ENCODE assay signal across 16 cellular contexts in genomic region chr4:131006388-131006787, GRCh38.
DNase-seq lines count a peak whose midpoint lies in the region; ATAC-seq and TF ChIP-seq lines count a peak whose summit lies in the region.
"Had no signal": no experiment of that assay in that cellular context is flagged by ENCODE, and none has a peak within 500 bp of the region (broad histone marks: within the 10 kb centered on the region; RNA-seq: fewer than 3 reads in every experiment).

No MANE protein-coding gene starts in this region.

- DNase-seq in A673 (ENCODE audit: low spot score), result peak; percentile 16
- no peak for DNase-seq in H9
- DNase-seq in mesendoderm, result peak; percentile 1
- no peak for DNase-seq in DMS79 treated with DMSO at 0.1 percent for 48 hours (lab: John Stamatoyannopoulos, UW)
- DNase-seq in endodermal cell, result no peak
- DNase-seq: ACHN; CD4-positive, alpha-beta memory T cell; DMS79; EL; GOT3; HFFc6 had no signal

- H3K27ac Mint-ChIP-seq in H9 (no peak overlapping the region), endodermal cell (no peak overlapping the region)
- H3K27ac Mint-ChIP-seq: CD4-positive, alpha-beta memory T cell; HFFc6 had no signal

- H3K56ac ChIP-seq in H9 (ENCODE audit: insufficient read length, low read depth, low read length) (no peak overlapping the region), mesendoderm (ENCODE audit: low read length) (no peak overlapping the region)

- no peak overlapping the region for H2BK5ac ChIP-seq in H9 (ENCODE audit: insufficient read length, low read length)
- no peak overlapping the region for H2BK5ac ChIP-seq in mesendoderm (ENCODE audit: low read length)

- no peaks in the 10 kb centered on the region for H3K9me3 ChIP-seq in A673 (ENCODE audit: low read depth, low read length, poor library complexity, severe bottlenecking)
- no peaks in the 10 kb centered on the region for H3K9me3 ChIP-seq in H9 (ENCODE audit: control insufficient read depth, low read depth, low read length)
- 0 out of 2 replicates have a peak, but pooled peaks cover 5% of the 10 kb centered on the region for H3K9me3 ChIP-seq in OCI-LY1 (ENCODE audit: low read length)
- peaks cover 25% of the 10 kb centered on the region for H3K9me3 ChIP-seq in endodermal cell (ENCODE audit: control insufficient read depth, low read length)
- H3K9me3 ChIP-seq: HAP-1 had no signal

- H3K36me3 Mint-ChIP-seq in H9 (ENCODE audit: insufficient read depth in 1 of 3, low read depth in 3 of 3) (peaks cover 0 to 2% (median 0%) of the 10 kb centered on the region in 3 experiments; a peak in 1 of 7 replicates), endodermal cell (ENCODE audit: low read depth) (no peaks in the 10 kb centered on the region)
- H3K36me3 Mint-ChIP-seq: CD4-positive, alpha-beta memory T cell had no signal

- no peak overlapping the region for H2BK12ac ChIP-seq in H9 (ENCODE audit: insufficient read length, low read depth, low read length)

- ATAC-seq in HG02970 (IDR thresholded peaks at IDR 0.05; ENCODE audit: low FRiP score, unreplicated experiment), result no peak
- ATAC-seq: K562 had no signal

- H3K27ac ChIP-seq in A673 (ENCODE audit: low read depth, low read length, poor library complexity, severe bottlenecking) (no peak overlapping the region), H9 (ENCODE audit: insufficient read length, low read depth, low read length) (no peak overlapping the region), OCI-LY1 (ENCODE audit: low read depth, low read length, poor library complexity, severe bottlenecking) (no peak overlapping the region), mesendoderm (ENCODE audit: low read depth, low read length) (no peak overlapping the region), endodermal cell (ENCODE audit: low read depth, low read length) (no peak overlapping the region)
- H3K27ac ChIP-seq: BLaER1 treated with 17β-estradiol and CSF1 and Interleukin-3, amounts not matched to agents 10 nM and 100 nM had no signal

- H2BK120ac ChIP-seq in H9 (ENCODE audit: low read depth, low read length, poor library complexity, severe bottlenecking), result no peak overlapping the region
- H2BK120ac ChIP-seq in mesendoderm (ENCODE audit: low read depth, low read length), result no peak overlapping the region

- H3K79me1 ChIP-seq in H9 (ENCODE audit: insufficient read depth, low read depth, low read length, poor library complexity, severe bottlenecking), result no peaks in the 10 kb centered on the region
- no peaks in the 10 kb centered on the region for H3K79me1 ChIP-seq in mesendoderm (ENCODE audit: low read length)

- H3K4me3 Mint-ChIP-seq in H9 (no peak overlapping the region), endodermal cell (no peak overlapping the region)
- H3K4me3 Mint-ChIP-seq: CD4-positive, alpha-beta memory T cell; HFFc6 had no signal

- POLR2A ChIA-PET in A673 (lab: Charles Lee; ENCODE audit: low non-redundant PET), result no interaction called here

- H4K20me1 ChIP-seq in H9 (ENCODE audit: control insufficient read depth, insufficient read depth, insufficient read length), result no peaks in the 10 kb centered on the region
- H4K20me1 ChIP-seq in OCI-LY1 (ENCODE audit: insufficient read depth, low read length), result no peaks in the 10 kb centered on the region
- H4K20me1 ChIP-seq: BLaER1 treated with 17β-estradiol and CSF1 and Interleukin-3, amounts not matched to agents 10 nM and 100 nM had no signal

- H3K9me3 Mint-ChIP-seq in H9, result peaks cover 0 to 2% of the 10 kb centered on the region in 2 experiments; a peak in 1 of 5 replicates
- no peaks in the 10 kb centered on the region for H3K9me3 Mint-ChIP-seq in endodermal cell

- H4K91ac ChIP-seq in H9 (ENCODE audit: insufficient read length, low read depth, low read length), result no peak overlapping the region

- no peak overlapping the region for H4K5ac ChIP-seq in H9 (ENCODE audit: insufficient read length, low read depth, low read length)
- no peak overlapping the region for H4K5ac ChIP-seq in mesendoderm (ENCODE audit: low read length)

- H3K18ac ChIP-seq in H9 (ENCODE audit: insufficient read length, low read depth, low read length) (no peak overlapping the region), mesendoderm (ENCODE audit: low read length) (no peak overlapping the region)

- BruUV-seq in A673 (replicated peaks; lab: Mats Ljungman, UMichigan), result no TSS peak

- H3K9ac ChIP-seq in H9 (ENCODE audit: extremely low read depth, insufficient read length, low read length) (no peak overlapping the region), OCI-LY1 (ENCODE audit: low read length) (no peak overlapping the region), mesendoderm (ENCODE audit: low read length) (no peak overlapping the region), endodermal cell (ENCODE audit: extremely low read depth, low read length, poor library complexity, severe bottlenecking) (no peak overlapping the region)
- H3K9ac ChIP-seq: BLaER1 treated with 17β-estradiol and CSF1 and Interleukin-3, amounts not matched to agents 10 nM and 100 nM had no signal

- H2BK15ac ChIP-seq in H9 (ENCODE audit: low read depth, low read length) (no peak overlapping the region), mesendoderm (replicated peaks; ENCODE audit: low read depth) (no peak overlapping the region)

- H3K4me3 ChIP-seq in A673 (ENCODE audit: low read depth, low read length, poor library complexity, severe bottlenecking), result no peak overlapping the region
- H3K4me3 ChIP-seq in OCI-LY1 (ENCODE audit: low read depth, low read length, poor library complexity, severe bottlenecking), result no peak overlapping the region
- no peak overlapping the region for H3K4me3 ChIP-seq in mesendoderm (ENCODE audit: low read length)
- H3K4me3 ChIP-seq in endodermal cell (ENCODE audit: low read length), result no peak overlapping the region
- H3K4me3 ChIP-seq: BLaER1 treated with 17β-estradiol and CSF1 and Interleukin-3, amounts not matched to agents 10 nM and 100 nM; HAP-1; K562 had no signal

- H3K4me1 Mint-ChIP-seq in H9 (0 out of 4 replicates have a peak, but pooled peaks cover 2% of the 10 kb centered on the region in 2 experiments), endodermal cell (no peaks in the 10 kb centered on the region)
- H3K4me1 Mint-ChIP-seq: CD4-positive, alpha-beta memory T cell had no signal

- H3K4me1 ChIP-seq in A673 (ENCODE audit: insufficient read depth, low read length, poor library complexity, severe bottlenecking) (no peaks in the 10 kb centered on the region), H9 (ENCODE audit: insufficient read depth, low read length) (no peaks in the 10 kb centered on the region; the same call in 1 of the 2 replicates), OCI-LY1 (ENCODE audit: insufficient read depth, low read length, severe bottlenecking) (no peaks in the 10 kb centered on the region), mesendoderm (ENCODE audit: control insufficient read depth, low read depth, low read length) (no peaks in the 10 kb centered on the region), endodermal cell (ENCODE audit: control insufficient read depth, insufficient read depth, low read length) (no peaks in the 10 kb centered on the region)
- H3K4me1 ChIP-seq: BLaER1 treated with 17β-estradiol and CSF1 and Interleukin-3, amounts not matched to agents 10 nM and 100 nM; HAP-1 had no signal

- H3K23ac ChIP-seq in H9 (ENCODE audit: insufficient read length, low read depth, low read length), result no peak overlapping the region
- no peak overlapping the region for H3K23ac ChIP-seq in mesendoderm (ENCODE audit: low read length)

- no CpG with 5 or more reads among the region's 6 CpGs for WGBS in H9 (ENCODE audit: extremely low coverage, insufficient read length, low lambda C conversion rate)
- WGBS in mesendoderm (ENCODE audit: extremely low coverage, insufficient coverage, low lambda C conversion rate), result no CpG with 5 or more reads among the region's 6 CpGs
- 91 to 95% methylated on average over 4 to 6 of the region's 6 CpGs for WGBS in endodermal cell (ENCODE audit: insufficient coverage in 1 of 2, insufficient read length in 1 of 2), 2 experiments

- H3K79me2 ChIP-seq in H9 (ENCODE audit: insufficient read depth, low read length) (no peaks in the 10 kb centered on the region), OCI-LY1 (ENCODE audit: insufficient read depth, low read length) (no peaks in the 10 kb centered on the region), mesendoderm (ENCODE audit: control insufficient read depth, insufficient read depth, low read length) (no peaks in the 10 kb centered on the region)

- H3K27me3 Mint-ChIP-seq in H9 (ENCODE audit: low read depth) (no peaks in the 10 kb centered on the region), endodermal cell (ENCODE audit: insufficient read depth) (no peaks in the 10 kb centered on the region)
- H3K27me3 Mint-ChIP-seq: CD4-positive, alpha-beta memory T cell had no signal

- H3K4me2 ChIP-seq in H9 (ENCODE audit: insufficient read depth, insufficient read length, low read length) (no peak overlapping the region), OCI-LY1 (ENCODE audit: low read length) (no peak overlapping the region), mesendoderm (ENCODE audit: low read length) (no peak overlapping the region)
- H3K4me2 ChIP-seq: BLaER1 treated with 17β-estradiol and CSF1 and Interleukin-3, amounts not matched to agents 10 nM and 100 nM had no signal

- H3K36me3 ChIP-seq in A673 (ENCODE audit: insufficient read depth, low read length, poor library complexity, severe bottlenecking) (no peaks in the 10 kb centered on the region), OCI-LY1 (ENCODE audit: insufficient read depth, low read length) (no peaks in the 10 kb centered on the region; the same call in 1 of the 2 replicates), mesendoderm (ENCODE audit: control insufficient read depth, insufficient read depth, low read length) (no peaks in the 10 kb centered on the region), endodermal cell (ENCODE audit: control insufficient read depth, insufficient read depth, low read length) (no peaks in the 10 kb centered on the region)
- H3K36me3 ChIP-seq: BLaER1 treated with 17β-estradiol and CSF1 and Interleukin-3, amounts not matched to agents 10 nM and 100 nM; HAP-1 had no signal

- intact Hi-C loops in A673 (cut with micrococcal nuclease; ENCODE audit: unreplicated experiment), result no loop called here

- no peaks in the 10 kb centered on the region for H3F3A ChIP-seq in OCI-LY1 (ENCODE audit: insufficient read depth, low read length)

- H4K8ac ChIP-seq in H9 (replicated peaks; ENCODE audit: insufficient read length, low read depth, low read length), result no peak overlapping the region
- no peak overlapping the region for H4K8ac ChIP-seq in mesendoderm (ENCODE audit: low read depth, low read length)

- H2AFZ ChIP-seq in H9 (ENCODE audit: low read length) (no peak overlapping the region), OCI-LY1 (ENCODE audit: low read length) (peak overlapping the region; percentile 47; the same call in 1 of the 2 replicates)

- no peak overlapping the region for H3K14ac ChIP-seq in H9 (ENCODE audit: insufficient read depth, low read length)

- no peak for TF ChIP-seq CTCF in A673 (conservative IDR thresholded peaks at IDR 0.05; ENCODE audit: low read depth, low read length)
- TF ChIP-seq CTCF in H9 (conservative IDR thresholded peaks at IDR 0.05), result peak; percentile 28; the same call in 1 of the 3 replicates
- TF ChIP-seq CTCF in OCI-LY1 (IDR thresholded peaks at IDR 0.05; ENCODE audit: low read length), result no peak
- TF ChIP-seq CTCF in endodermal cell (conservative IDR thresholded peaks at IDR 0.05), result no peak

- H2BK20ac ChIP-seq in H9 (ENCODE audit: low read depth, low read length, poor library complexity, severe bottlenecking), result no peak overlapping the region

- H2AK5ac ChIP-seq in H9 (ENCODE audit: insufficient read length, low read length) (no peak overlapping the region), mesendoderm (ENCODE audit: low read length) (no peak overlapping the region)

- H3T11ph ChIP-seq in H9 (ENCODE audit: low read length), result no peak overlapping the region

- no peaks in the 10 kb centered on the region for H3K23me2 ChIP-seq in H9 (ENCODE audit: insufficient read length, low read depth, low read length, poor library complexity, severe bottlenecking)

- H3K4ac ChIP-seq in H9 (ENCODE audit: low read depth, low read length) (no peak overlapping the region), mesendoderm (ENCODE audit: low read depth, low read length) (no peak overlapping the region)

- H3K27me3 ChIP-seq in A673 (replicated peaks; ENCODE audit: insufficient read depth, low read depth, low read length, poor library complexity) (no peaks in the 10 kb centered on the region), H9 (ENCODE audit: insufficient read depth, low read length) (no peaks in the 10 kb centered on the region), OCI-LY1 (ENCODE audit: insufficient read depth, low read length) (no peaks in the 10 kb centered on the region), mesendoderm (ENCODE audit: insufficient read depth, low read length, poor library complexity) (no peaks in the 10 kb centered on the region), endodermal cell (ENCODE audit: control insufficient read depth, insufficient read depth, low read length, poor library complexity, severe bottlenecking) (no peaks in the 10 kb centered on the region)
- H3K27me3 ChIP-seq: BLaER1 treated with 17β-estradiol and CSF1 and Interleukin-3, amounts not matched to agents 10 nM and 100 nM had no signal

- no peaks in the 10 kb centered on the region for H3K9me2 ChIP-seq in OCI-LY1 (ENCODE audit: low read depth, low read length)

- CTCF ChIA-PET in A673 (lab: Charles Lee), result no interaction called here

Comparison
In these comparisons a context has a peak if more than half of its experiments do, and no peak if none do; other contexts are left out.
1. DNase-seq: peak in A673 (single experiment) and mesendoderm (single experiment); none in H9 (single experiment), DMS79 treated with DMSO at 0.1 percent for 48 hours (single experiment) and endodermal cell (single experiment).